In the genomic region with DNA sequence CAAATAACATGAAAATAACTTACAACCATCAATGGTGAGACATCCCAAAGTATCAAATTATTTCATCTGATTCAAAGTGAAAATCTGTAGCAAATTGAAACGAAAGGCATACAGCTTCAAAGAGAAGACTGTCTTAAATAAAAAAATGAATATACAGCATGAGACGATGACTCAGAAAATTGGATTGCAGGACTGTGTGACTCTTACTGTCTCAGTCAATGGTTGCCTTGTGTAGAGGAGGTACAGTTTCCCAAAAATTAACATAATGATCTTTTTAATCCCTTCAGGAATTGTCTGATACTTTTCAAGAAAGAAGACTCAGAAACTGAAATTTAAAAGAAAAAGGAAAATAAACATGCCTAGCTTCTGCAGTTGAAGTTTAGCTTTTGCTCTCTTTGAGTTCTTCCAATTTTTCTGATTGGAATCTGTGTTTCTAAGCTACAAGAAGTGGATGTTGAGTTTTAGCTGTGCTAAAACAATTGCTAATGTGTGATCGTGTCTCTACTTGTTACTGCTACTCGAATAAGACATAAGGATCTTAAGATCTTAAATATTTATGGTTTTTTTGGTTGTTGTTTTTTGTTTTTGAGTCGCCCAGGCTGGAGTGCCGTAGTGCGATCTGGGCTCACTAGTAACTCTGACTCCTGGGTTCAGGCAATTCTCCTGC, we compare ENCODE assay signal across 19 cellular contexts.
A peak's percentile ranks its signal among the peaks of the same experiment; 100 is the strongest.
DNase-seq lines count a peak whose midpoint lies in the region; ATAC-seq and TF ChIP-seq lines count a peak whose summit lies in the region.
"Had no signal": no experiment of that assay in that cellular context is flagged by ENCODE, and none has a peak within 500 bp of the region (broad histone marks: within the 10 kb centered on the region; RNA-seq: fewer than 3 reads in every experiment).

No MANE protein-coding gene starts in this region.

- no peak for TF ChIP-seq CTCF in astrocyte of the cerebellum (IDR thresholded peaks at IDR 0.05; ENCODE audit: low read depth, low read length, missing control alignments)
- TF ChIP-seq CTCF in fibroblast of pulmonary artery (IDR thresholded peaks at IDR 0.05; ENCODE audit: low read length, missing control alignments) = no peak
- TF ChIP-seq CTCF in retinal pigment epithelial cell (conservative IDR thresholded peaks at IDR 0.05; ENCODE audit: low read depth, low read length) = no peak

- in situ Hi-C loops in astrocyte of the cerebellum (cut with HindIII; ENCODE audit: low sequenced_read_pairs) = no loop called here

- no peak overlapping the region for H3K4me3 ChIP-seq in astrocyte of the cerebellum (ENCODE audit: low read depth, low read length)
- H3K4me3 ChIP-seq in fibroblast of pulmonary artery (replicated peaks; ENCODE audit: low read depth, low read length) = no peak overlapping the region
- H3K4me3 ChIP-seq in retinal pigment epithelial cell (ENCODE audit: low read length) = no peak overlapping the region
- H3K4me3 ChIP-seq: heart right ventricle, upper lobe of left lung had no signal

- ATAC-seq in HG02588 (IDR thresholded peaks at IDR 0.05; ENCODE audit: unreplicated experiment) (no peak), GM19463 (IDR thresholded peaks at IDR 0.05; ENCODE audit: unreplicated experiment) (no peak)
- ATAC-seq: activated T-helper 17 cell treated with anti-CD3 and anti-CD28 coated beads, Interleukin-2, amount 50 U/mL, for 72 hours; HCT116; heart right ventricle; T-helper 17 cell had no signal

- peak; percentile 56 for DNase-seq in HS-5 (ENCODE audit: low read depth)
- DNase-seq in astrocyte of the cerebellum (ENCODE audit: low read depth) = peak; percentile 45
- DNase-seq in fibroblast of pulmonary artery (ENCODE audit: low read depth) = peak; percentile 43
- DNase-seq in retinal pigment epithelial cell (ENCODE audit: low read depth) = peak; percentile 72
- DNase-seq in NOMO-1 treated with DMSO at 0.1 percent for 48 hours (lab: John Stamatoyannopoulos, UW; ENCODE audit: unreplicated experiment) = no peak
- DNase-seq in epidermal melanocyte (ENCODE audit: insufficient read length, low spot score) = no peak
- DNase-seq: activated CD4-positive, CD25-positive, alpha-beta regulatory T cell; erythroblast; heart right ventricle; NCI-H1417 treated with DMSO at 0.1 percent for 48 hours; NCI-H2227 treated with DMSO at 0.1 percent for 48 hours; retina; stimulated activated naive CD4-positive, alpha-beta T cell treated with Interleukin-2 at 50 U/mL for 16 hours; T-helper 17 cell; upper lobe of left lung had no signal

Comparison
In these comparisons a context has a peak if more than half of its experiments do, and no peak if none do; other contexts are left out.
1. DNase-seq: peak in HS-5 (single experiment), astrocyte of the cerebellum (single experiment), fibroblast of pulmonary artery (single experiment) and retinal pigment epithelial cell (single experiment); none in NOMO-1 treated with DMSO at 0.1 percent for 48 hours (single experiment) and epidermal melanocyte (single experiment).